ENCODE assay signal across 8 cellular contexts in genomic region chr5:40716000-40716399, GRCh38. TPM values are rescaled to one million over a fixed set of nuclear protein-coding genes. Genes with fewer than 3 reads are reported as not detected.
DNase-seq lines count a peak whose midpoint lies in the region; ATAC-seq and TF ChIP-seq lines count a peak whose summit lies in the region.

No MANE protein-coding gene starts in this region.

- H3K4me3 ChIP-seq in astrocyte of the spinal cord (ENCODE audit: low read depth, low read length), result no peak overlapping the region

- in situ Hi-C loops in astrocyte of the spinal cord (cut with HindIII; ENCODE audit: low sequenced_read_pairs), result no loop called here

- peak; percentile 40 for TF ChIP-seq CTCF in astrocyte of the spinal cord (IDR thresholded peaks at IDR 0.05; ENCODE audit: low read depth, low read length)

- intact Hi-C loops in left colon (cut with DNase I, micrococcal nuclease), result no loop called here

- DNase-seq in D341Med (ENCODE audit: low spot score), result peak; percentile 30
- peak; percentile 37 for DNase-seq in LHCN-M2 (ENCODE audit: low read depth)
- no peak for DNase-seq in astrocyte of the spinal cord (ENCODE audit: low read depth, low spot score)
- DNase-seq in left colon, result no peak
- DNase-seq in NCI-H2107 (lab: John Stamatoyannopoulos, UW), result no peak
- DNase-seq in ureter (ENCODE audit: low spot score), result no peak
- DNase-seq in NCI-H2171 (lab: John Stamatoyannopoulos, UW), result no peak

- ATAC-seq in left colon, result peak; percentile 44
- no peak for ATAC-seq in GM18517 (IDR thresholded peaks at IDR 0.05; ENCODE audit: unreplicated experiment)

RNA-seq across cellular contexts. Expression of gene PTGER4, which starts 36.3 kb away (rescaled TPM):
- 51.9 and 62.8 TPM in 2 replicates for total RNA-seq in LHCN-M2 (2014; rRNA removed)
- 9.9 TPM for polyA plus RNA-seq in LHCN-M2 (2012)
- total RNA-seq in left colon, result 10 to 100 TPM; 56.7 to 58.2 TPM
- total RNA-seq in ureter, result 10.3 TPM

RNA-seq across cellular contexts. Expression of gene TTC33, which starts 39.8 kb away (rescaled TPM):
- total RNA-seq in LHCN-M2 (2014; rRNA removed) (13.7 and 14.6 TPM in 2 replicates), left colon (10 to 100 TPM; 15.0 to 15.8 TPM), ureter (12.6 TPM)
- polyA plus RNA-seq in LHCN-M2 (2012), result 4.2 TPM

Comparison
In these comparisons a context has a peak if more than half of its experiments do, and no peak if none do; other contexts are left out.
1. DNase-seq: peak in D341Med (single experiment) and LHCN-M2 (single experiment); none in astrocyte of the spinal cord (single experiment), left colon (0 of 2), NCI-H2107 (single experiment), ureter (single experiment) and NCI-H2171 (single experiment).